Comparison of ENCODE assay signal across 8 cellular contexts in genomic region chr2:218658671-218659257, GRCh38. TPM values are rescaled to one million over a fixed set of nuclear protein-coding genes. Genes with fewer than 3 reads are reported as not detected.
DNase-seq lines count a peak whose midpoint lies in the region; ATAC-seq and TF ChIP-seq lines count a peak whose summit lies in the region.

No MANE protein-coding gene starts in this region.

- no peak overlapping the region for H2BK12ac ChIP-seq in neuronal stem cell (ENCODE audit: low read length)

- no peak overlapping the region for H3K4ac ChIP-seq in neuronal stem cell (ENCODE audit: low read length)

- H2AFZ ChIP-seq in neuronal stem cell (ENCODE audit: low read length) = peak overlapping the region; percentile 98

- intact Hi-C loops in esophagus squamous epithelium (cut with DNase I) (loop anchor here (10.0 kb wide), 1 partner anchor 254 kb away; no protein-coding TSS in a partner anchor), aorta (cut with DNase I) (loop anchor here in 1 of 2 donors (1.0 kb wide), 1 partner anchor 252 kb away; no protein-coding TSS in a partner anchor)

- peak overlapping the region; percentile 93 for H3K4me2 ChIP-seq in neuronal stem cell (ENCODE audit: insufficient read depth, low read length, poor library complexity, severe bottlenecking)

- H3K79me1 ChIP-seq in neuronal stem cell (ENCODE audit: low read depth, low read length) = peaks cover 4% of the 10 kb centered on the region

- DNase-seq in Ammon's horn (ENCODE audit: low spot score) (peak; percentile 23), NCI-H510A treated with DMSO at 0.1 percent for 48 hours (lab: John Stamatoyannopoulos, UW) (peak; percentile 64), esophagus squamous epithelium (lab: John Stamatoyannopoulos, UW) (no peak), neuronal stem cell (ENCODE audit: low spot score) (peak; percentile 31), aorta (no peak)
- peak; percentile 79 for DNase-seq in activated CD8-positive, alpha-beta memory T cell treated with anti-CD3 and anti-CD28 coated beads, Interleukin-2, amount 50 U/mL, for 48 hours

- no peaks in the 10 kb centered on the region for H3K9me3 ChIP-seq in esophagus squamous epithelium
- H3K9me3 ChIP-seq in neuronal stem cell (replicated peaks in 1 of 2; ENCODE audit: control insufficient read depth in 2 of 2, insufficient read depth in 1 of 2, low read depth in 1 of 2, low read length in 2 of 2) = no peaks in the 10 kb centered on the region
- H3K9me3 ChIP-seq in aorta (ENCODE audit: control insufficient read depth, low read length) = no peaks in the 10 kb centered on the region

- TF ChIP-seq CTCF in esophagus squamous epithelium (IDR thresholded peaks at IDR 0.05) = peak in 3 of 6 experiments; percentile 15 to 35 (median 27)

- peak overlapping the region; percentile 68 to 89 (median 85) for H3K27ac ChIP-seq in esophagus squamous epithelium
- H3K27ac ChIP-seq in neuronal stem cell (replicated peaks; ENCODE audit: low read length) = peak overlapping the region; percentile 69
- no peak overlapping the region for H3K27ac ChIP-seq in aorta (ENCODE audit: low read depth in 1 of 2, low read length in 2 of 2)

- peak overlapping the region; percentile 68 to 93 (median 88) for H3K4me3 ChIP-seq in esophagus squamous epithelium
- peak overlapping the region; percentile 86 to 92 for H3K4me3 ChIP-seq in neuronal stem cell (ENCODE audit: low read length in 2 of 2)
- H3K4me3 ChIP-seq in aorta (ENCODE audit: low read length in 2 of 2) = peak overlapping the region; percentile 46 to 72

- no peak overlapping the region for H3K14ac ChIP-seq in neuronal stem cell (ENCODE audit: low read length)

- H3K27me3 ChIP-seq in esophagus squamous epithelium = no peaks in the 10 kb centered on the region
- H3K27me3 ChIP-seq in neuronal stem cell (ENCODE audit: control insufficient read depth in 3 of 3, insufficient read depth in 3 of 3, low read depth in 1 of 3, low read length in 3 of 3) = no peaks in the 10 kb centered on the region
- no peaks in the 10 kb centered on the region for H3K27me3 ChIP-seq in aorta (ENCODE audit: control insufficient read depth in 1 of 2, insufficient read depth in 2 of 2, low read length in 1 of 2)

- H3K18ac ChIP-seq in neuronal stem cell (ENCODE audit: low read length) = peak overlapping the region; percentile 76

- peaks cover 2 to 66% (median 22%) of the 10 kb centered on the region in 3 donors for H3K36me3 ChIP-seq in esophagus squamous epithelium
- peaks cover 40 to 77% of the 10 kb centered on the region in 2 donors for H3K36me3 ChIP-seq in neuronal stem cell (replicated peaks in 1 of 2; ENCODE audit: control insufficient read depth in 2 of 2, insufficient read depth in 2 of 2, low read length in 2 of 2)
- H3K36me3 ChIP-seq in aorta (ENCODE audit: control insufficient read depth in 1 of 2, insufficient read depth in 2 of 2, low read length in 1 of 2) = peaks cover 0 to 12% of the 10 kb centered on the region in 2 donors

- TF ChIP-seq POLR2A in GM18505 (IDR thresholded peaks at IDR 0.05; ENCODE audit: borderline replicate concordance, extremely low read depth, insufficient read depth, insufficient read length) (no peak), esophagus squamous epithelium (IDR thresholded peaks at IDR 0.05) (no peak)

- no peak overlapping the region for H2BK15ac ChIP-seq in neuronal stem cell (ENCODE audit: low read length)

- H4K8ac ChIP-seq in neuronal stem cell (ENCODE audit: low read depth, low read length) = no peak overlapping the region

- ATAC-seq in GM18505 (IDR thresholded peaks at IDR 0.05; ENCODE audit: unreplicated experiment) (peak; percentile 32), HG02981 (IDR thresholded peaks at IDR 0.05; ENCODE audit: unreplicated experiment) (peak; percentile 46), aorta (ENCODE audit: low FRiP score) (no peak)

- H4K91ac ChIP-seq in neuronal stem cell (ENCODE audit: low read depth, low read length, poor library complexity) = no peak overlapping the region

- peak overlapping the region; percentile 17 for H3K23ac ChIP-seq in neuronal stem cell (ENCODE audit: low read depth, low read length, poor library complexity)

- no peak overlapping the region for H2BK120ac ChIP-seq in neuronal stem cell (ENCODE audit: low read depth, low read length)

- 1% methylated on average over 18 to 26 of the region's 27 CpGs for WGBS in esophagus squamous epithelium, 2 donors
- WGBS in neuronal stem cell (ENCODE audit: extremely low coverage in 2 of 2, insufficient read length in 2 of 2, insufficient replicate concordance in 1 of 2), 2 donors = no CpG with 5 or more reads among the region's 27 CpGs
- 2 to 3% methylated on average over 27 of the region's 27 CpGs for WGBS in aorta, 2 donors

- no peak overlapping the region for H2AK5ac ChIP-seq in neuronal stem cell (ENCODE audit: low read depth, low read length)

- no peak overlapping the region for H2BK5ac ChIP-seq in neuronal stem cell (ENCODE audit: low read length)

- peak overlapping the region; percentile 79 for H3K9ac ChIP-seq in neuronal stem cell (ENCODE audit: low read depth, low read length, poor library complexity)

- H3K4me1 ChIP-seq in esophagus squamous epithelium = peaks cover 10 to 29% (median 17%) of the 10 kb centered on the region in 3 donors
- H3K4me1 ChIP-seq in neuronal stem cell (ENCODE audit: control insufficient read depth in 2 of 2, insufficient read depth in 1 of 2, low read depth in 1 of 2, low read length in 2 of 2) = peaks cover 3 to 4% of the 10 kb centered on the region in 2 donors
- H3K4me1 ChIP-seq in aorta (ENCODE audit: control insufficient read depth in 1 of 2, insufficient read depth in 2 of 2, low read length in 2 of 2) = no peaks in the 10 kb centered on the region

RNA-seq across cellular contexts. Expression of gene ZNF142, which starts 0.7 kb away (rescaled TPM):
- total RNA-seq in esophagus squamous epithelium = 10 to 100 TPM; 10.8 to 23.1 (median 20.0) TPM
- polyA plus RNA-seq in neuronal stem cell (2013, experiment 1 of 2) = 9.7 TPM
- 9.4 TPM for polyA plus RNA-seq in neuronal stem cell (2013, experiment 2 of 2)
- total RNA-seq in aorta = 10 to 100 TPM; 27.7 to 32.9 TPM
- 10 to 100 TPM in 1 of 2 donors, 1 to 10 TPM in 1; 3.4 to 10.9 TPM for polyA plus RNA-seq in aorta

RNA-seq across cellular contexts. Expression of gene BCS1L, which starts 0.7 kb away (rescaled TPM):
- 10 to 100 TPM; 29.9 to 34.0 (median 30.6) TPM for total RNA-seq in esophagus squamous epithelium
- polyA plus RNA-seq in neuronal stem cell (2013, experiment 1 of 2) = 17.1 TPM
- 15.7 TPM for polyA plus RNA-seq in neuronal stem cell (2013, experiment 2 of 2)
- total RNA-seq in aorta = 10 to 100 TPM; 21.1 to 32.7 TPM
- polyA plus RNA-seq in aorta = 100 to 1,000 TPM in 1 of 2 donors, 10 to 100 TPM in 1; 12.5 to 111 TPM

RNA-seq across cellular contexts. Expression of gene RNF25, which starts 13.0 kb away (rescaled TPM):
- total RNA-seq in esophagus squamous epithelium = 10 to 100 TPM in 3 of 4 donors, 1 to 10 TPM in 1; 9.6 to 17.4 (median 15.7) TPM
- polyA plus RNA-seq in neuronal stem cell (2013, experiment 1 of 2) = 15.3 TPM
- 15.1 TPM for polyA plus RNA-seq in neuronal stem cell (2013, experiment 2 of 2)
- 10 to 100 TPM; 22.1 to 24.0 TPM for total RNA-seq in aorta
- polyA plus RNA-seq in aorta = 10 to 100 TPM; 10.9 to 28.0 TPM

RNA-seq across cellular contexts. Expression of gene STK36, which starts 13.1 kb away (rescaled TPM):
- total RNA-seq in esophagus squamous epithelium = 10 to 100 TPM in 2 of 4 donors, 1 to 10 TPM in 2; 5.8 to 27.8 (median 10.4) TPM
- polyA plus RNA-seq in neuronal stem cell (2013, experiment 1 of 2) = 31.4 TPM
- 29.4 TPM for polyA plus RNA-seq in neuronal stem cell (2013, experiment 2 of 2)
- 10 to 100 TPM; 21.8 to 45.8 TPM for total RNA-seq in aorta
- polyA plus RNA-seq in aorta = 10 to 100 TPM in 1 of 2 donors, 1 to 10 TPM in 1; 8.0 to 46.4 TPM

RNA-seq across cellular contexts. Expression of gene PLCD4, which starts 51.1 kb away (rescaled TPM):
- total RNA-seq in esophagus squamous epithelium (1 to 10 TPM; 2.7 to 7.1 (median 4.0) TPM), aorta (1 to 10 TPM; 1.6 to 5.3 TPM)
- polyA plus RNA-seq in neuronal stem cell (2013, experiment 1 of 2) = 0.40 TPM
- 0.37 TPM for polyA plus RNA-seq in neuronal stem cell (2013, experiment 2 of 2)
- 1 to 10 TPM in 1 of 2 donors, under 1 TPM in 1; 0.25 to 1.2 TPM for polyA plus RNA-seq in aorta

Comparison
In these comparisons a context has a peak if more than half of its experiments do, and no peak if none do; other contexts are left out.
1. DNase-seq: peak in Ammon's horn (single experiment), NCI-H510A treated with DMSO at 0.1 percent for 48 hours (single experiment), activated CD8-positive, alpha-beta memory T cell treated with anti-CD3 and anti-CD28 coated beads, Interleukin-2, amount 50 U/mL, for 48 hours (single experiment) and neuronal stem cell (single experiment); none in esophagus squamous epithelium (single experiment) and aorta (0 of 2).
2. H3K27ac ChIP-seq: peak in esophagus squamous epithelium (4 of 4) and neuronal stem cell (single experiment); none in aorta (0 of 2).
3. Peak in every context shown above with its lines, with median percentiles within 50 percentile points of each other: H3K4me3 ChIP-seq.